Comparison of ENCODE assay signal across 8 cellular contexts in the genomic region with DNA sequence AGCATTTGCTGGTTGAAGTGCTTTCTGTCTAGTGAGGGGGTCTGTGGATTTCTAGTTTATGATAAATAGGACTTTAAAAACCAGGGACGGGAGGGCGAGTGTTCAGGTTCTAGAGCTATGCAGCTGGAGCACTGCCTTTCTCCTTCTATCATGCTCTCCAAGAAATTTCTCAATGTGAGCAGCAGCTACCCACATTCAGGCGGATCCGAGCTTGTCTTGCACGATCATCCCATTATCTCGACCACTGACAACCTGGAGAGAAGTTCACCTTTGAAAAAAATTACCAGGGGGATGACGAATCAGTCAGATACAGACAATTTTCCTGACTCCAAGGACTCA. TPM values are rescaled to one million over a fixed set of nuclear protein-coding genes. Genes with fewer than 3 reads are reported as not detected.
DNase-seq lines count a peak whose midpoint lies in the region; ATAC-seq and TF ChIP-seq lines count a peak whose summit lies in the region.

A gene (plus strand): TSS at position 4 of the 339 bp plus-strand sequence. CDS start 114 bp downstream, at position 118.

- CTCF ChIA-PET in CD4-positive, alpha-beta memory T cell (lab: Charles Lee; ENCODE audit: partially characterized antibody): no interaction called here

- H3K9me3 ChIP-seq in CD4-positive, alpha-beta memory T cell (ENCODE audit: control insufficient read depth in 1 of 2, low read length in 2 of 2): no peaks in the 10 kb centered on the region

- peaks cover 0 to 6% of the 10 kb centered on the region in 2 donors for H3K36me3 Mint-ChIP-seq in CD4-positive, alpha-beta memory T cell
- H3K36me3 Mint-ChIP-seq in HFFc6 (ENCODE audit: low read depth): peaks cover 9% of the 10 kb centered on the region
- peaks cover 5% of the 10 kb centered on the region for H3K36me3 Mint-ChIP-seq in brain
- peaks cover 5% of the 10 kb centered on the region for H3K36me3 Mint-ChIP-seq in natural killer cell

- peaks cover 67% of the 10 kb centered on the region for H3K27me3 ChIP-seq in CD4-positive, alpha-beta memory T cell (ENCODE audit: insufficient read depth, low read length)

- DNase-seq in CD4-positive, alpha-beta memory T cell: peak in 1 of 5 donors; percentile 31
- DNase-seq in HFFc6: no peak
- DNase-seq in natural killer cell: no peak
- no peak for DNase-seq in activated CD4-positive, alpha-beta T cell treated with anti-CD3 and anti-CD28 coated beads for 48 hours
- no peak for DNase-seq in NCI-H2171 treated with DMSO at 0.1 percent for 48 hours (lab: John Stamatoyannopoulos, UW)
- no peak for DNase-seq in dedifferentiated amniotic fluid mesenchymal stem cell (ENCODE audit: extremely low spot score)

- ATAC-seq in natural killer cell (no peak), HG03196 (IDR thresholded peaks at IDR 0.05; ENCODE audit: unreplicated experiment) (no peak)

- H3K27ac Mint-ChIP-seq in CD4-positive, alpha-beta memory T cell: peak within 1 kb of the TSS in 2 of 7 donors; percentile 36 to 79
- no peak within 1 kb of the TSS for H3K27ac Mint-ChIP-seq in HFFc6
- H3K27ac Mint-ChIP-seq in brain: peak within 1 kb of the TSS in 4 of 5 experiments; percentile 12 to 98 (median 71)
- H3K27ac Mint-ChIP-seq in natural killer cell: no peak within 1 kb of the TSS

- no peaks in the 10 kb centered on the region for H3K36me3 ChIP-seq in CD4-positive, alpha-beta memory T cell (ENCODE audit: insufficient read depth, low read length)

- peaks cover 0 to 5% (median 0%) of the 10 kb centered on the region in 8 donors for H3K9me3 Mint-ChIP-seq in CD4-positive, alpha-beta memory T cell
- no peaks in the 10 kb centered on the region for H3K9me3 Mint-ChIP-seq in HFFc6
- peaks cover 0 to 10% (median 2%) of the 10 kb centered on the region in 5 experiments for H3K9me3 Mint-ChIP-seq in brain
- H3K9me3 Mint-ChIP-seq in natural killer cell: no peaks in the 10 kb centered on the region

- H3K27ac ChIP-seq in CD4-positive, alpha-beta memory T cell (ENCODE audit: low read depth, low read length): no peak within 1 kb of the TSS

- no peak for TF ChIP-seq CTCF in HFFc6 (IDR thresholded peaks at IDR 0.05)
- TF ChIP-seq CTCF in brain (conservative IDR thresholded peaks at IDR 0.05): no peak
- TF ChIP-seq CTCF in natural killer cell (IDR thresholded peaks at IDR 0.05): no peak

- H3K4me1 ChIP-seq in CD4-positive, alpha-beta memory T cell (ENCODE audit: insufficient read depth, low read length): peaks cover 54% of the 10 kb centered on the region

- peaks cover 40 to 53% (median 46%) of the 10 kb centered on the region in 4 donors for H3K4me1 Mint-ChIP-seq in CD4-positive, alpha-beta memory T cell
- H3K4me1 Mint-ChIP-seq in HFFc6 (ENCODE audit: low read depth) (peaks cover 69% of the 10 kb centered on the region), brain (peaks cover 53% of the 10 kb centered on the region), natural killer cell (peaks cover 37 to 50% of the 10 kb centered on the region in 2 donors)

- H3K4me3 Mint-ChIP-seq in CD4-positive, alpha-beta memory T cell: peak within 1 kb of the TSS; percentile 49 to 89 (median 76)
- H3K4me3 Mint-ChIP-seq in HFFc6: peak within 1 kb of the TSS; percentile 83
- peak within 1 kb of the TSS; percentile 77 to 90 (median 86) for H3K4me3 Mint-ChIP-seq in brain
- peak within 1 kb of the TSS; percentile 79 for H3K4me3 Mint-ChIP-seq in natural killer cell

- H3K27me3 Mint-ChIP-seq in CD4-positive, alpha-beta memory T cell: peaks cover 56 to 61% of the 10 kb centered on the region in 2 donors
- H3K27me3 Mint-ChIP-seq in HFFc6 (ENCODE audit: insufficient read depth) (peaks cover 54% of the 10 kb centered on the region), brain (peaks cover 84% of the 10 kb centered on the region), natural killer cell (ENCODE audit: low read depth in 2 of 2) (peaks cover 61 to 74% of the 10 kb centered on the region in 2 donors)

- H3K4me3 ChIP-seq in CD4-positive, alpha-beta memory T cell (ENCODE audit: low read length in 2 of 2): peak within 1 kb of the TSS; percentile 19 to 34

- POLR2A ChIA-PET in CD4-positive, alpha-beta memory T cell (lab: Charles Lee; ENCODE audit: partially characterized antibody): no interaction called here

- intact Hi-C loops in CD4-positive, alpha-beta memory T cell (cut with micrococcal nuclease): loop anchor here (5.0 to 10.0 kb wide), 2 partner anchors 109 to 539 kb away; a partner anchor contains a TSS
- intact Hi-C loops in natural killer cell (cut with micrococcal nuclease): no loop called here

RNA-seq across cellular contexts. Expression of the gene that starts here (rescaled TPM):
- total RNA-seq in CD4-positive, alpha-beta memory T cell: not detected
- not detected for polyA plus RNA-seq in CD4-positive, alpha-beta memory T cell
- under 1 TPM in 1 of 6 experiments, not detected in 5; 0.02 TPM for total RNA-seq in HFFc6 (2021; fragmentation: NEBNext Ultra II Directional; extraction: Animal tissue kit (Norgen Biotek cat#: 25700))
- 9.4 TPM for polyA plus RNA-seq in brain (ENCODE audit: insufficient read depth, low read depth, low replicate concordance)
- total RNA-seq in natural killer cell: not detected

Comparison
In these comparisons a context has a peak if more than half of its experiments do, and no peak if none do; other contexts are left out.
1. RNA of the gene that starts here (polyA plus RNA-seq): 9.4 TPM in brain (single experiment); not detected in CD4-positive, alpha-beta memory T cell; every median in the first group is over 10 times any median in the second.
2. H3K27ac Mint-ChIP-seq: peak in brain (4 of 5); none in HFFc6 (single experiment) and natural killer cell (0 of 2).
3. Peak in every context shown above with its lines, with median percentiles within 50 percentile points of each other: H3K4me3 Mint-ChIP-seq.